In genomic region chr5:1817261-1818043, GRCh38 we compare ENCODE assay signal across 18 cellular contexts.
"Had no signal": no experiment of that assay in that cellular context is flagged by ENCODE, and none has a peak within 500 bp of the region (broad histone marks: within the 10 kb centered on the region; RNA-seq: fewer than 3 reads in every experiment).

No MANE protein-coding gene starts in this region.

- H3K27me3 ChIP-seq: brain microvascular endothelial cell, gastrocnemius medialis, right atrium auricular region, upper lobe of left lung had no signal

- H3K27me3 Mint-ChIP-seq: activated T-helper 17 cell treated with anti-CD3 and anti-CD28 coated beads, Interleukin-2, amount 50 U/mL, for 72 hours; central memory CD8-positive, alpha-beta T cell had no signal

- ATAC-seq: activated T-helper 17 cell treated with anti-CD3 and anti-CD28 coated beads, Interleukin-2, amount 50 U/mL, for 72 hours; gastrocnemius medialis; left lobe of liver had no signal

- H3K27ac ChIP-seq: brain microvascular endothelial cell, gastrocnemius medialis, prostate gland, right atrium auricular region, thoracic aorta, upper lobe of left lung, VCaP had no signal

- H3K4me1 ChIP-seq: gastrocnemius medialis, prostate gland, right atrium auricular region, upper lobe of left lung had no signal

- H3K9me3 ChIP-seq: gastrocnemius medialis, prostate gland, right atrium auricular region, thoracic aorta, upper lobe of left lung had no signal

- H3K9me3 Mint-ChIP-seq: activated naive CD4-positive, alpha-beta T cell treated with anti-CD3 and anti-CD28 coated beads for 36 hours; activated T-helper 17 cell treated with anti-CD3 and anti-CD28 coated beads, Interleukin-2, amount 50 U/mL, for 72 hours; central memory CD8-positive, alpha-beta T cell had no signal

- DNase-seq: activated CD4-positive, alpha-beta T cell treated with anti-CD3 and anti-CD28 coated beads, Interleukin-2, amount 50 U/mL, for 1 hour; activated CD4-positive, CD25-positive, alpha-beta regulatory T cell treated with anti-CD3 and anti-CD28 coated beads, Interleukin-2, amount 50 U/mL, for 72 hours; activated naive CD4-positive, alpha-beta T cell treated with anti-CD3 and anti-CD28 coated beads for 36 hours; activated T-cell treated with anti-CD3 and anti-CD28 coated beads for 4 hours; brain microvascular endothelial cell; cortex of kidney; gastrocnemius medialis; kidney; midbrain; T-helper 2 cell had no signal

- H3K4me1 Mint-ChIP-seq: activated T-helper 17 cell treated with anti-CD3 and anti-CD28 coated beads, Interleukin-2, amount 50 U/mL, for 72 hours had no signal

- H3K27ac Mint-ChIP-seq: activated naive CD4-positive, alpha-beta T cell treated with anti-CD3 and anti-CD28 coated beads for 36 hours had no signal

- H3K4me3 Mint-ChIP-seq: activated naive CD4-positive, alpha-beta T cell treated with anti-CD3 and anti-CD28 coated beads for 36 hours; activated T-helper 17 cell treated with anti-CD3 and anti-CD28 coated beads, Interleukin-2, amount 50 U/mL, for 72 hours; central memory CD8-positive, alpha-beta T cell had no signal

- H3K4me3 ChIP-seq: gastrocnemius medialis, prostate gland, right atrium auricular region, thoracic aorta, upper lobe of left lung had no signal
